15 cellular contexts compared by ENCODE assay signal in the genomic region with DNA sequence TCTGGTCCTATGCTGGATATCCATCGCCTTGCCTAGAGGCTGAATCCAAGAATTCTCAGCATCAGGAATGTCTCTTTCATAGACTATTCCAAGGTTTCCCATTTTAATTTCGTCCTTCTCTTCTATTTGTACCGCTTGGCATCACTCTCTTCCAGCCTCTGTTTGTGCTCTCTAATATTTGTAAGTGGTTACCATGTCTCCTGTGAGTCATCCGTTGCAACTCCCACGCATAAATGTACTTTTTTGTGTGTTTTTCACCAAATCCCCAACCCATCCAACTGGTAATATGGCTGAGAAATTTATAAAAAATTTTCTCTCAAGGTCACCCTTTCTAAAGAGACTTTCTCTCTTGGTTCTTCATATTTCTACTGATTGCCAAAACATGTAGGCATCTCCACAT. TPM values are rescaled to one million over a fixed set of nuclear protein-coding genes. Genes with fewer than 3 reads are reported as not detected.
DNase-seq lines count a peak whose midpoint lies in the region; TF ChIP-seq lines count a peak whose summit lies in the region.
"Had no signal": no experiment of that assay in that cellular context is flagged by ENCODE, and none has a peak within 500 bp of the region (broad histone marks: within the 10 kb centered on the region; RNA-seq: fewer than 3 reads in every experiment).

No MANE protein-coding gene starts in this region.

- no peaks in the 10 kb centered on the region for H3K27me3 ChIP-seq in right atrium auricular region
- H3K27me3 ChIP-seq: upper lobe of left lung had no signal

- H3K4me3 ChIP-seq in cardiac fibroblast (replicated peaks in 1 of 2; ENCODE audit: low read depth in 2 of 2, low read length in 2 of 2) (no peak overlapping the region), right atrium auricular region (no peak overlapping the region)
- H3K4me3 ChIP-seq: upper lobe of left lung had no signal

- peak overlapping the region; percentile 43 to 61 for H3K27ac ChIP-seq in right atrium auricular region
- H3K27ac ChIP-seq: upper lobe of left lung had no signal

- TF ChIP-seq CTCF in cardiac fibroblast (IDR thresholded peaks at IDR 0.05; ENCODE audit: low read depth, low read length) = no peak
- TF ChIP-seq CTCF in right atrium auricular region (IDR thresholded peaks at IDR 0.05) = no peak

- H3K36me3 ChIP-seq in right atrium auricular region = no peaks in the 10 kb centered on the region
- H3K36me3 ChIP-seq: upper lobe of left lung had no signal

- H3K4me1 ChIP-seq in right atrium auricular region = peaks cover 0 to 5% of the 10 kb centered on the region in 2 donors

- H3K9me3 ChIP-seq in right atrium auricular region = no peaks in the 10 kb centered on the region
- H3K9me3 ChIP-seq: upper lobe of left lung had no signal

- DNase-seq in LHCN-M2 (ENCODE audit: low read depth) (peak; percentile 82), cardiac fibroblast (ENCODE audit: low read depth in 2 of 2) (peak; percentile 89 to 90), right atrium auricular region (ENCODE audit: low spot score) (no peak), stromal cell of bone marrow (ENCODE audit: low read depth) (peak; percentile 70), NCI-H82 treated with DMSO at 0.1 percent for 48 hours (lab: John Stamatoyannopoulos, UW; ENCODE audit: unreplicated experiment) (no peak), NK-92 (lab: John Stamatoyannopoulos, UW; ENCODE audit: unreplicated experiment) (no peak)
- DNase-seq in activated effector memory CD4-positive, alpha-beta T cell treated with anti-CD3 and anti-CD28 coated beads, Interleukin-2, amount 50 U/mL, for 16 hours = no peak
- DNase-seq: activated CD4-positive, alpha-beta T cell treated with anti-CD3 and anti-CD28 coated beads for 1 hour; CD4-positive, CD25-positive, alpha-beta regulatory T cell; foreskin melanocyte; GDM1; NCI-H446; posterior cingulate gyrus had no signal

RNA-seq across cellular contexts. Expression of a gene that starts 21.8 kb away (rescaled TPM):
- total RNA-seq in LHCN-M2 (2014; rRNA removed) (0.32 and 1.1 TPM in 2 replicates), right atrium auricular region (10 to 100 TPM; 10.9 to 15.3 TPM)
- 0.07 TPM for polyA plus RNA-seq in LHCN-M2 (2012)
- total RNA-seq: CD4-positive, CD25-positive, alpha-beta regulatory T cell; T-helper 1 cell treated with Interleukin-12 subunit alpha and Interleukin-12 subunit beta and Interleukin-4 antibody, amounts not matched to agents 30 ng/mL and 1 ng/mL, for 36 hours had no signal
- polyA plus RNA-seq: CD4-positive, CD25-positive, alpha-beta regulatory T cell had no signal

Comparison
In these comparisons a context has a peak if more than half of its experiments do, and no peak if none do; other contexts are left out.
1. DNase-seq: peak in LHCN-M2 (single experiment), cardiac fibroblast (2 of 2) and stromal cell of bone marrow (single experiment); none in right atrium auricular region (single experiment), activated effector memory CD4-positive, alpha-beta T cell treated with anti-CD3 and anti-CD28 coated beads, Interleukin-2, amount 50 U/mL, for 16 hours (single experiment), NCI-H82 treated with DMSO at 0.1 percent for 48 hours (single experiment) and NK-92 (single experiment).